22 cellular contexts compared by ENCODE assay signal in genomic region chr5:66889524-66889923, GRCh38.
"Had no signal": no experiment of that assay in that cellular context is flagged by ENCODE, and none has a peak within 500 bp of the region (broad histone marks: within the 10 kb centered on the region; RNA-seq: fewer than 3 reads in every experiment).

No MANE protein-coding gene starts in this region.

- ATAC-seq: activated CD4-positive, alpha-beta T cell treated with anti-CD3 and anti-CD28 coated beads for 36 hours; activated CD8-positive, alpha-beta memory T cell treated with anti-CD3 and anti-CD28 coated beads, Interleukin-2, amount 10 ng/mL, durations not matched to agents 7 days and 5 days; activated CD8-positive, alpha-beta T cell treated with anti-CD3 and anti-CD28 coated beads, Interleukin-2, amount 10 ng/mL, durations not matched to agents 7 days and 5 days; activated naive CD4-positive, alpha-beta T cell treated with anti-CD3 and anti-CD28 coated beads, Interleukin-2, amount 50 U/mL, for 72 hours; activated T-cell treated with anti-CD3 and anti-CD28 coated beads, Interleukin-2, amount 50 U/mL, for 72 hours; naive thymus-derived CD8-positive, alpha-beta T cell; psoas muscle had no signal

- H3K27ac Mint-ChIP-seq: activated CD4-positive, alpha-beta T cell treated with anti-CD3 and anti-CD28 coated beads for 36 hours; activated CD8-positive, alpha-beta memory T cell treated with anti-CD3 and anti-CD28 coated beads, Interleukin-2, amount 10 ng/mL, durations not matched to agents 7 days and 5 days; activated CD8-positive, alpha-beta T cell treated with anti-CD3 and anti-CD28 coated beads, Interleukin-2, amount 10 ng/mL, durations not matched to agents 7 days and 5 days; activated naive CD4-positive, alpha-beta T cell treated with anti-CD3 and anti-CD28 coated beads, Interleukin-2, amount 50 U/mL, for 72 hours; activated T-cell treated with anti-CD3 and anti-CD28 coated beads, Interleukin-2, amount 50 U/mL, for 72 hours; memory B cell; naive thymus-derived CD8-positive, alpha-beta T cell had no signal

- H3K9me3 ChIP-seq: pancreas, psoas muscle, spleen, suprapubic skin, tibial nerve had no signal

- H3K4me1 ChIP-seq: psoas muscle had no signal

- H3K4me3 Mint-ChIP-seq: activated CD4-positive, alpha-beta T cell treated with anti-CD3 and anti-CD28 coated beads for 36 hours; activated CD8-positive, alpha-beta memory T cell treated with anti-CD3 and anti-CD28 coated beads, Interleukin-2, amount 10 ng/mL, durations not matched to agents 7 days and 5 days; activated CD8-positive, alpha-beta T cell treated with anti-CD3 and anti-CD28 coated beads, Interleukin-2, amount 10 ng/mL, durations not matched to agents 7 days and 5 days; activated T-cell treated with anti-CD3 and anti-CD28 coated beads, Interleukin-2, amount 50 U/mL, for 72 hours; memory B cell; naive thymus-derived CD8-positive, alpha-beta T cell; neural crest cell had no signal

- H3K27ac ChIP-seq: pancreas, psoas muscle, spleen, suprapubic skin, tibial nerve had no signal

- H3K9me3 Mint-ChIP-seq: activated naive CD4-positive, alpha-beta T cell treated with anti-CD3 and anti-CD28 coated beads, Interleukin-2, amount 50 U/mL, for 72 hours; activated T-cell treated with anti-CD3 and anti-CD28 coated beads, Interleukin-2, amount 50 U/mL, for 72 hours; memory B cell; naive thymus-derived CD8-positive, alpha-beta T cell; neural crest cell had no signal

- H3K27me3 ChIP-seq: pancreas, spleen, suprapubic skin, tibial nerve had no signal

- H3K27me3 Mint-ChIP-seq: memory B cell had no signal

- H3K4me3 ChIP-seq: pancreas, spleen, suprapubic skin, tibial nerve had no signal

- H3K36me3 ChIP-seq: pancreas, spleen, suprapubic skin, tibial nerve had no signal

- H3K4me1 Mint-ChIP-seq: neural crest cell had no signal

- H3K36me3 Mint-ChIP-seq: activated naive CD4-positive, alpha-beta T cell treated with anti-CD3 and anti-CD28 coated beads, Interleukin-2, amount 50 U/mL, for 72 hours; naive thymus-derived CD8-positive, alpha-beta T cell had no signal

- DNase-seq: activated CD4-positive, alpha-beta T cell treated with anti-CD3 and anti-CD28 coated beads for 36 hours; activated CD4-positive, CD25-positive, alpha-beta regulatory T cell; activated CD8-positive, alpha-beta memory T cell treated with anti-CD3 and anti-CD28 coated beads, Interleukin-2, amount 10 ng/mL, durations not matched to agents 7 days and 5 days; activated CD8-positive, alpha-beta T cell treated with anti-CD3 and anti-CD28 coated beads, Interleukin-2, amount 10 ng/mL, durations not matched to agents 7 days and 5 days; activated naive CD4-positive, alpha-beta T cell; activated T-cell treated with anti-CD3 and anti-CD28 coated beads for 4 hours; activated T-cell treated with anti-CD3 and anti-CD28 coated beads, Interleukin-2, amount 50 U/mL, for 72 hours; anterior cingulate cortex; dermis blood vessel endothelial cell; effector CD4-positive, alpha-beta T cell; head of caudate nucleus; naive thymus-derived CD8-positive, alpha-beta T cell; nucleus accumbens; pancreas; psoas muscle; spleen; stimulated activated naive CD4-positive, alpha-beta T cell had no signal
